Comparison of ENCODE assay signal across 7 cellular contexts in genomic region chr3:115317953-115318352, GRCh38.
DNase-seq lines count a peak whose midpoint lies in the region; TF ChIP-seq lines count a peak whose summit lies in the region.
"Not testable (repeated sequence)": the region's sequence is repeated elsewhere in the genome, so short reads cannot be mapped to it uniquely, and the experiment has no call there.

No MANE protein-coding gene starts in this region.

- not testable (repeated sequence) for TF ChIP-seq CTCF in endodermal cell (conservative IDR thresholded peaks at IDR 0.05); nephron progenitor cell (IDR thresholded peaks at IDR 0.05)

- H3K9ac ChIP-seq in ES-I3 (ENCODE audit: low read depth, low read length) (peak overlapping the region; percentile 61), HUES6 (ENCODE audit: low read length) (peak overlapping the region; percentile 60), NT2/D1 (ENCODE audit: insufficient read length, low read depth) (peak overlapping the region; percentile 72)
- not testable (repeated sequence) for H3K9ac ChIP-seq in endodermal cell (ENCODE audit: extremely low read depth, low read length, poor library complexity, severe bottlenecking)

- WGBS in endodermal cell (ENCODE audit: insufficient coverage in 1 of 2, insufficient read length in 1 of 2), 2 experiments: 83% methylated on average over 10 to 20 of the region's 20 CpGs
- no CpG with 5 or more reads among the region's 20 CpGs for WGBS in iPS DF 6.9 (ENCODE audit: insufficient coverage, insufficient read length)

- H3K27me3 ChIP-seq in HUES6 (ENCODE audit: control insufficient read depth, insufficient read depth, low read length); NT2/D1 (ENCODE audit: insufficient read depth, insufficient read length); endodermal cell (ENCODE audit: control insufficient read depth, insufficient read depth, low read length, poor library complexity, severe bottlenecking); iPS DF 6.9 (ENCODE audit: control insufficient read depth, insufficient read depth, low read length): not testable (repeated sequence)

- H3K27me3 Mint-ChIP-seq in endodermal cell (ENCODE audit: insufficient read depth); nephron progenitor cell (ENCODE audit: low read depth, poor library complexity): not testable (repeated sequence)

- H3K9me3 Mint-ChIP-seq in endodermal cell (peaks cover 25% of the 10 kb centered on the region), nephron progenitor cell (peaks cover 23% of the 10 kb centered on the region)

- H3K27ac Mint-ChIP-seq in endodermal cell: peak overlapping the region; percentile 94
- H3K27ac Mint-ChIP-seq in nephron progenitor cell: not testable (repeated sequence)

- H3K36me3 Mint-ChIP-seq in endodermal cell (ENCODE audit: low read depth); nephron progenitor cell (ENCODE audit: low read depth): not testable (repeated sequence)

- H3K9me3 ChIP-seq in ES-I3 (ENCODE audit: control insufficient read depth, insufficient read depth, low read length); HUES6 (ENCODE audit: control insufficient read depth, insufficient read depth, low read depth, low read length); NT2/D1 (ENCODE audit: insufficient read depth, low read length); endodermal cell (ENCODE audit: control insufficient read depth, low read length); iPS DF 6.9 (ENCODE audit: control insufficient read depth, insufficient read depth, low read length): not testable (repeated sequence)

- H3K36me3 ChIP-seq in ES-I3 (ENCODE audit: insufficient read depth, low read length); HUES6 (ENCODE audit: control insufficient read depth, insufficient read depth, low read length); NT2/D1 (ENCODE audit: insufficient read depth, insufficient read length, low read length); endodermal cell (ENCODE audit: control insufficient read depth, insufficient read depth, low read length); iPS DF 6.9 (ENCODE audit: control insufficient read depth, insufficient read depth, low read length): not testable (repeated sequence)

- peak; percentile 34 for DNase-seq in NCI-H2171 treated with DMSO at 0.1 percent for 48 hours (lab: John Stamatoyannopoulos, UW)
- not testable (repeated sequence) for DNase-seq in NT2/D1 (ENCODE audit: low read depth, low spot score); iPS DF 6.9 (ENCODE audit: low read depth, low spot score)
- peak; percentile 61 for DNase-seq in endodermal cell
- peak; percentile 6 for DNase-seq in nephron progenitor cell

- peak overlapping the region; percentile 63; the same call in 1 of the 2 replicates for H3K27ac ChIP-seq in HUES6 (ENCODE audit: low read depth, low read length)
- H3K27ac ChIP-seq in endodermal cell (ENCODE audit: low read depth, low read length); iPS DF 6.9 (ENCODE audit: low read length): not testable (repeated sequence)

- H3K4me1 ChIP-seq in ES-I3 (ENCODE audit: insufficient read depth, low read length); NT2/D1 (ENCODE audit: insufficient read depth, insufficient read length); endodermal cell (ENCODE audit: control insufficient read depth, insufficient read depth, low read length); iPS DF 6.9 (ENCODE audit: control insufficient read depth, insufficient read depth, low read length): not testable (repeated sequence)
- H3K4me1 ChIP-seq in HUES6 (ENCODE audit: control insufficient read depth, insufficient read depth, low read length): peaks cover 18% of the 10 kb centered on the region

- H3K4me3 ChIP-seq in HUES6 (ENCODE audit: low read depth, low read length) (peak overlapping the region; percentile 70), NT2/D1 (ENCODE audit: insufficient read length, low read depth) (peak overlapping the region; percentile 46), endodermal cell (ENCODE audit: low read length) (peak overlapping the region; percentile 6), iPS DF 6.9 (ENCODE audit: low read length) (peak overlapping the region; percentile 37; the same call in 1 of the 2 replicates)

- H3K4me1 Mint-ChIP-seq in endodermal cell: peaks cover 40% of the 10 kb centered on the region
- not testable (repeated sequence) for H3K4me1 Mint-ChIP-seq in nephron progenitor cell

- H3K4me3 Mint-ChIP-seq in endodermal cell: peak overlapping the region; percentile 68
- peak overlapping the region; percentile 17 for H3K4me3 Mint-ChIP-seq in nephron progenitor cell

Comparison
In these comparisons a context has a peak if more than half of its experiments do, and no peak if none do; other contexts are left out.
1. H3K4me3 ChIP-seq: peak in every context shown above with its lines; median percentile 70 in HUES6; 46 in NT2/D1; 37 in iPS DF 6.9; 6 in endodermal cell.